In genomic region chr15:87609909-87610308, GRCh38 we compare ENCODE assay signal across 21 cellular contexts.
A peak's percentile ranks its signal among the peaks of the same experiment; 100 is the strongest.
DNase-seq lines count a peak whose midpoint lies in the region; ATAC-seq and TF ChIP-seq lines count a peak whose summit lies in the region.
"Had no signal": no experiment of that assay in that cellular context is flagged by ENCODE, and none has a peak within 500 bp of the region (broad histone marks: within the 10 kb centered on the region; RNA-seq: fewer than 3 reads in every experiment).

No MANE protein-coding gene starts in this region.

- no peaks in the 10 kb centered on the region for H3K9me3 Mint-ChIP-seq in nephron
- H3K9me3 Mint-ChIP-seq: activated CD4-positive, alpha-beta memory T cell treated with anti-CD3 and anti-CD28 coated beads, Interleukin-2, amount 10 ng/mL, durations not matched to agents 7 days and 5 days; activated naive CD8-positive, alpha-beta T cell treated with anti-CD3 and anti-CD28 coated beads for 36 hours had no signal

- TF ChIP-seq CTCF in BE2C (IDR thresholded peaks at IDR 0.05; ENCODE audit: low read depth, low read length) = 0 out of 2 replicates have a peak, but pooled peaks have one; percentile 10
- no peak for TF ChIP-seq CTCF in fibroblast of villous mesenchyme (IDR thresholded peaks at IDR 0.05; ENCODE audit: insufficient read depth, low read depth, low read length)
- no peak for TF ChIP-seq CTCF in nephron (IDR thresholded peaks at IDR 0.05; ENCODE audit: unreplicated experiment in 3 of 3)

- ATAC-seq in HG03045 (IDR thresholded peaks at IDR 0.05; ENCODE audit: unreplicated experiment) (no peak), GM21825 (IDR thresholded peaks at IDR 0.05; ENCODE audit: unreplicated experiment) (no peak)
- ATAC-seq: left colon, Panc1 had no signal

- no peaks in the 10 kb centered on the region for H3K9me3 ChIP-seq in BE2C
- H3K9me3 ChIP-seq in SJSA1 (replicated peaks) = no peaks in the 10 kb centered on the region
- H3K9me3 ChIP-seq: ovary, vagina had no signal

- peak overlapping the region in 2 of 3 experiments; percentile 61 to 74 for H3K27ac Mint-ChIP-seq in nephron
- H3K27ac Mint-ChIP-seq: activated CD4-positive, alpha-beta memory T cell treated with anti-CD3 and anti-CD28 coated beads, Interleukin-2, amount 10 ng/mL, durations not matched to agents 7 days and 5 days; activated naive CD8-positive, alpha-beta T cell treated with anti-CD3 and anti-CD28 coated beads for 36 hours had no signal

- peaks cover 10% of the 10 kb centered on the region; the same call in 1 of the 2 replicates for H3K4me1 ChIP-seq in BE2C
- peaks cover 26% of the 10 kb centered on the region for H3K4me1 ChIP-seq in SJSA1 (replicated peaks)
- H3K4me1 ChIP-seq: vagina had no signal

- H3K4me3 ChIP-seq in BE2C (ENCODE audit: low read depth, low read length) (no peak overlapping the region), SJSA1 (no peak overlapping the region), fibroblast of villous mesenchyme (ENCODE audit: low read depth, low read length) (peak overlapping the region; percentile 21)
- H3K4me3 ChIP-seq: ovary, vagina had no signal

- H3K27ac ChIP-seq in SJSA1 = peak overlapping the region; percentile 63
- H3K27ac ChIP-seq: ovary, vagina, WERI-Rb-1 had no signal

- no peaks in the 10 kb centered on the region for H3K36me3 Mint-ChIP-seq in nephron (ENCODE audit: low read depth)
- H3K36me3 Mint-ChIP-seq: activated naive CD8-positive, alpha-beta T cell treated with anti-CD3 and anti-CD28 coated beads for 36 hours had no signal

- H3K36me3 ChIP-seq in BE2C = no peaks in the 10 kb centered on the region
- H3K36me3 ChIP-seq in SJSA1 = no peaks in the 10 kb centered on the region
- H3K36me3 ChIP-seq: ovary, vagina, WERI-Rb-1 had no signal

- H3K4me1 Mint-ChIP-seq in nephron = peaks cover 14% of the 10 kb centered on the region
- H3K4me1 Mint-ChIP-seq: activated CD4-positive, alpha-beta memory T cell treated with anti-CD3 and anti-CD28 coated beads, Interleukin-2, amount 10 ng/mL, durations not matched to agents 7 days and 5 days; activated naive CD8-positive, alpha-beta T cell treated with anti-CD3 and anti-CD28 coated beads for 36 hours had no signal

- no peak overlapping the region for H3K4me3 Mint-ChIP-seq in nephron
- H3K4me3 Mint-ChIP-seq: activated CD4-positive, alpha-beta memory T cell treated with anti-CD3 and anti-CD28 coated beads, Interleukin-2, amount 10 ng/mL, durations not matched to agents 7 days and 5 days; activated naive CD8-positive, alpha-beta T cell treated with anti-CD3 and anti-CD28 coated beads for 36 hours had no signal

- no peaks in the 10 kb centered on the region for H3K27me3 Mint-ChIP-seq in nephron (ENCODE audit: low read depth)
- H3K27me3 Mint-ChIP-seq: activated CD4-positive, alpha-beta memory T cell treated with anti-CD3 and anti-CD28 coated beads, Interleukin-2, amount 10 ng/mL, durations not matched to agents 7 days and 5 days had no signal

- no peaks in the 10 kb centered on the region for H3K27me3 ChIP-seq in BE2C
- H3K27me3 ChIP-seq in SJSA1 (replicated peaks) = no peaks in the 10 kb centered on the region
- H3K27me3 ChIP-seq: ovary, vagina had no signal

- DNase-seq in BE2C (no peak), SJSA1 (ENCODE audit: low read depth in 1 of 2, low spot score in 2 of 2) (no peak), fibroblast of villous mesenchyme (ENCODE audit: low read depth) (no peak), NCI-H187 (lab: John Stamatoyannopoulos, UW) (no peak)
- no peak for DNase-seq in activated naive CD4-positive, alpha-beta T cell (lab: John Stamatoyannopoulos, UW)
- DNase-seq: activated CD4-positive, alpha-beta memory T cell treated with anti-CD3 and anti-CD28 coated beads, Interleukin-2, amount 10 ng/mL, durations not matched to agents 7 days and 5 days; activated naive CD8-positive, alpha-beta T cell treated with anti-CD3 and anti-CD28 coated beads for 36 hours; caudate nucleus; COR-L47; effector CD8-positive, alpha-beta T cell; left colon; NCI-H2081 treated with DMSO at 0.1 percent for 48 hours; NCI-H69; ovary; stimulated activated CD4-positive, alpha-beta T cell treated with anti-CD3 and anti-CD28 coated beads, Interleukin-4, amount 100 ng/mL, for 1 hour; WERI-Rb-1 had no signal
